In the genomic region with DNA sequence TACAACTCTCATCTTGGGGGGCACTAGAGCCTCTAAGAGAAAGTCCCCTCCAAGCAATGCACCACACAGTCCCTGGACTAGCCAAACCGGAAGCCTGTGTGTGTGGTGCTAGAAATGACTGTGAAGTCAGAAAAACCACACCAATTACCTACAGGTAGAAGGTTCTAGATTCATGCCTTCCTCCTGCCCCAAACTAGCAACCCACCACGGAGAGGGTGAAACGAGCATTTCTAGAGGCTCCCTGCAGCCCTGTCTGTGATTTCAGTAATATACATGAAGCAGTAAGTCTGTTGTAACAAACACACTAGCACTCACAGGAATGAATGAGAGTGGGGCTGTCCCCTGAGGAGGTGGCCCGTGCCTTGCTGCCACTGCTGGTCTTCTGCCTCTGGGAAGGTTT, we compare ENCODE assay signal across 13 cellular contexts. TPM values are rescaled to one million over a fixed set of nuclear protein-coding genes. Genes with fewer than 3 reads are reported as not detected.
DNase-seq lines count a peak whose midpoint lies in the region; ATAC-seq, FAIRE-seq and TF ChIP-seq lines count a peak whose summit lies in the region.
"Had no signal": no experiment of that assay in that cellular context is flagged by ENCODE, and none has a peak within 500 bp of the region (broad histone marks: within the 10 kb centered on the region; RNA-seq: fewer than 3 reads in every experiment).

No MANE protein-coding gene starts in this region.

- TF ChIP-seq POLR2A in GM12891 (IDR thresholded peaks at IDR 0.05; ENCODE audit: low read depth, low read length), result no peak

- no peak overlapping the region for H2BK120ac ChIP-seq in mesenchymal stem cell (ENCODE audit: low read depth, low read length)

- H2BK5ac ChIP-seq in mesenchymal stem cell (ENCODE audit: low read depth, low read length, poor library complexity, severe bottlenecking), result no peak overlapping the region

- no peak overlapping the region for H3K27ac ChIP-seq in mesenchymal stem cell (ENCODE audit: low read length, poor library complexity, severe bottlenecking)
- H3K27ac ChIP-seq: SK-N-MC had no signal

- H3K23ac ChIP-seq in mesenchymal stem cell (ENCODE audit: low read length in 2 of 2), result peak overlapping the region in 1 of 2 experiments; percentile 72

- no peaks in the 10 kb centered on the region for H3K27me3 ChIP-seq in mesenchymal stem cell (ENCODE audit: control insufficient read depth in 1 of 2, insufficient read depth in 1 of 2, low read length in 2 of 2)

- H3K9ac ChIP-seq in mesenchymal stem cell (ENCODE audit: low read length), result no peak overlapping the region

- H3K4me1 ChIP-seq in mesenchymal stem cell (ENCODE audit: control insufficient read depth, insufficient read depth, low read depth, low read length), result peaks cover 20% of the 10 kb centered on the region

- FAIRE-seq in GM12891 (lab: Jason Lieb, UNC), result peak; percentile 86

- no peaks in the 10 kb centered on the region for H3K9me3 ChIP-seq in mesenchymal stem cell (ENCODE audit: control insufficient read depth, low read length)

- intact Hi-C loops in posterior cingulate gyrus (cut with DNase I), result no loop called here

- peak overlapping the region; percentile 59 to 94 for H2BK12ac ChIP-seq in mesenchymal stem cell (ENCODE audit: low read length in 2 of 2)

- WGBS in mesenchymal stem cell, result 11% methylated on average over 3 of the region's 4 CpGs

- peak overlapping the region in 1 of 2 experiments; percentile 93 for H3K4ac ChIP-seq in mesenchymal stem cell (ENCODE audit: low read depth in 1 of 2, low read length in 2 of 2)

- H3K18ac ChIP-seq in mesenchymal stem cell (ENCODE audit: low read depth in 1 of 2, low read length in 2 of 2), result peak overlapping the region; percentile 67 to 81

- H3K4me2 ChIP-seq in mesenchymal stem cell (ENCODE audit: low read length, poor library complexity, severe bottlenecking), result no peak overlapping the region

- no peak overlapping the region for H2AFZ ChIP-seq in mesenchymal stem cell (ENCODE audit: low read depth, low read length)

- peak overlapping the region; percentile 58 for H2AK5ac ChIP-seq in mesenchymal stem cell (ENCODE audit: low read length, severe bottlenecking)

- H4K8ac ChIP-seq in mesenchymal stem cell (ENCODE audit: low read length), result peak overlapping the region; percentile 88

- no peak for DNase-seq in GM12891 (ENCODE audit: insufficient read length, low spot score)
- no peak for DNase-seq in mesenchymal stem cell
- DNase-seq in UCSD-AML1 (lab: John Stamatoyannopoulos, UW; ENCODE audit: unreplicated experiment), result no peak
- no peak for DNase-seq in islet precursor cell
- DNase-seq in cerebellar nuclear complex (lab: John Stamatoyannopoulos, UW), result no peak
- no peak for DNase-seq in posterior cingulate gyrus
- DNase-seq: activated CD4-positive, alpha-beta T cell treated with anti-CD3 and anti-CD28 coated beads for 4 hours; dermis blood vessel endothelial cell; glutamatergic neuron; NCI-H510A had no signal

- ATAC-seq in GM21360 (IDR thresholded peaks at IDR 0.05; ENCODE audit: unreplicated experiment) (peak; percentile 36), HG03159 (IDR thresholded peaks at IDR 0.05; ENCODE audit: unreplicated experiment) (peak; percentile 42)

- H3K4me3 ChIP-seq in mesenchymal stem cell (ENCODE audit: insufficient read depth in 1 of 2, low read depth in 1 of 2, low read length in 2 of 2), result no peak overlapping the region
- H3K4me3 ChIP-seq: SK-N-MC had no signal

- no peak overlapping the region for H2BK15ac ChIP-seq in mesenchymal stem cell (ENCODE audit: low read depth, poor library complexity, severe bottlenecking)

- H4K91ac ChIP-seq in mesenchymal stem cell (ENCODE audit: low read length), result no peak overlapping the region

- peaks cover 43% of the 10 kb centered on the region for H3K79me1 ChIP-seq in mesenchymal stem cell (replicated peaks; ENCODE audit: low read length, poor library complexity, severe bottlenecking)

- H3K36me3 ChIP-seq in mesenchymal stem cell (ENCODE audit: control insufficient read depth in 1 of 2, insufficient read depth in 2 of 2, low read depth in 1 of 2, low read length in 2 of 2), result peaks cover 0 to 5% of the 10 kb centered on the region in 2 experiments

- H3K14ac ChIP-seq in mesenchymal stem cell (ENCODE audit: low read length in 2 of 2), result peak overlapping the region in 1 of 2 experiments; percentile 35

TF ChIP-seq in GM12891, 5 proteins besides CTCF, POLR2A, EP300 and RAD21:
- peak; percentile 34; the same call in 1 of the 2 replicates for TF ChIP-seq POU2F2 (IDR thresholded peaks at IDR 0.05; ENCODE audit: low read depth, low read length)
- 0 out of 2 replicates have a peak, but pooled peaks have one; percentile 14 for TF ChIP-seq SPI1 (IDR thresholded peaks at IDR 0.05; ENCODE audit: low read depth, low read length)
- no peak for TF ChIP-seq PAX5 (IDR thresholded peaks at IDR 0.05; ENCODE audit: insufficient read depth, low read length, severe bottlenecking)
- TF ChIP-seq TAF1 (IDR thresholded peaks at IDR 0.05; ENCODE audit: low read depth, low read length), result no peak
- TF ChIP-seq POLR2AphosphoS5 (IDR thresholded peaks at IDR 0.05; ENCODE audit: low read depth, low read length), result no peak
TF ChIP-seq in GM12891: peak in this region for 2.

RNA-seq across cellular contexts. Expression of a gene that starts 13.6 kb away (rescaled TPM):
- polyA plus RNA-seq in GM12891 (2012; ENCODE audit: low read depth, missing spikeins), result 2.8 TPM
- polyA plus RNA-seq in mesenchymal stem cell (2013, experiment 1 of 2), result 5.1 TPM
- 4.5 TPM for polyA plus RNA-seq in mesenchymal stem cell (2013, experiment 2 of 2)
